ENCODE assay signal across 2 cellular contexts in the genomic region with DNA sequence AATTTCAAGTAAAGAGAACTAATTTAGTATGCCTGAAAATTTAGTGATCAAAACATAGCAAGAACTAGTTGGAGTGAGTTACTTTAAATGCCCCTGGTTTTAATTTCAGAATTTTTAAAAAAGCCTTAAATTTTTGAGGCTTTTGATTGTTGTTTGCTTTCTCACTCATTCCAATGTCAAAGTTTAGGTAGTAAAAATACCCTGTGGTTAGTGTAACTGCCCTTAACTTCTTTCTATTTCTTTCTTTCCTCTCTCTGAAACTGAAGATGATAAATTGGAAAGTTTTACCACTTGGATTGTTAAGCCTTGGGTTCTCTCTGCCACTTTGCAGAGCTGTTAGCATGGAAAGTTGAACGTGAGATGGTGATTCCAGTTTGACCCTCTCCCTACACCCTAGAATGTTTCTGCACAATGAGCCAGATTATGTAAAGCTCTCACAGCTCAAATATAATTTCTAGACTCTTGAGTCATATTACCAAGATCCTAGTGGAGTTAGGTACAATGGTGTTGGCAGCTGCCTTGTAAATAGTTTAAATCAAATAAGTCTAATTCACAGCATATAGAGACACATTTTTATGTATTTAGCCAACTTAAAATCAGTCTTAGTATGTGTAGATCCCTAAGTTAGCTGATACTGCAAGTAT.
TF ChIP-seq lines count a peak whose summit lies in the region.

No MANE protein-coding gene starts in this region.

TF ChIP-seq in IMR-90, 13 proteins besides CTCF, POLR2A, EP300 and RAD21:
- TF ChIP-seq FOS (IDR thresholded peaks at IDR 0.05; ENCODE audit: low read depth, low read length) (no peak), BHLHE40 (IDR thresholded peaks at IDR 0.05; ENCODE audit: low read depth, low read length) (no peak), MAZ (IDR thresholded peaks at IDR 0.05; ENCODE audit: borderline replicate concordance, low read depth, low read length) (no peak)

TF ChIP-seq in HEK293T, 16 proteins besides CTCF, POLR2A, EP300 and RAD21:
- TF ChIP-seq ELF4 (IDR thresholded peaks at IDR 0.05) (no peak), L3MBTL2 (conservative IDR thresholded peaks at IDR 0.05) (no peak), ZNF384 (IDR thresholded peaks at IDR 0.05) (no peak), SP1 (IDR thresholded peaks at IDR 0.05) (no peak), FOXM1 (IDR thresholded peaks at IDR 0.05; ENCODE audit: borderline replicate concordance) (no peak), CTBP1 (IDR thresholded peaks at IDR 0.05; ENCODE audit: borderline replicate concordance) (no peak), SUZ12 (IDR thresholded peaks at IDR 0.05) (no peak), LEF1 (IDR thresholded peaks at IDR 0.05; ENCODE audit: borderline replicate concordance) (no peak), HDGF (IDR thresholded peaks at IDR 0.05; ENCODE audit: borderline replicate concordance) (no peak), FOXA1 (IDR thresholded peaks at IDR 0.05) (no peak), TARDBP (IDR thresholded peaks at IDR 0.05) (no peak), NFRKB (IDR thresholded peaks at IDR 0.05) (no peak), BHLHE40 (IDR thresholded peaks at IDR 0.05; ENCODE audit: borderline replicate concordance) (no peak), ARNT (IDR thresholded peaks at IDR 0.05) (no peak), FOXK2 (IDR thresholded peaks at IDR 0.05) (no peak)
- TF ChIP-seq, protein P1, sequence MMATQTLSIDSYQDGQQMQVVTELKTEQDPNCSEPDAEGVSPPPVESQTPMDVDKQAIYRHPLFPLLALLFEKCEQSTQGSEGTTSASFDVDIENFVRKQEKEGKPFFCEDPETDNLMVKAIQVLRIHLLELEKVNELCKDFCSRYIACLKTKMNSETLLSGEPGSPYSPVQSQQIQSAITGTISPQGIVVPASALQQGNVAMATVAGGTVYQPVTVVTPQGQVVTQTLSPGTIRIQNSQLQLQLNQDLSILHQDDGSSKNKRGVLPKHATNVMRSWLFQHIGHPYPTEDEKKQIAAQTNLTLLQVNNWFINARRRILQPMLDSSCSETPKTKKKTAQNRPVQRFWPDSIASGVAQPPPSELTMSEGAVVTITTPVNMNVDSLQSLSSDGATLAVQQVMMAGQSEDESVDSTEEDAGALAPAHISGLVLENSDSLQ (IDR thresholded peaks at IDR 0.05) = no peak
TF ChIP-seq in HEK293T: peak in this region for 0.
